In the genomic region with DNA sequence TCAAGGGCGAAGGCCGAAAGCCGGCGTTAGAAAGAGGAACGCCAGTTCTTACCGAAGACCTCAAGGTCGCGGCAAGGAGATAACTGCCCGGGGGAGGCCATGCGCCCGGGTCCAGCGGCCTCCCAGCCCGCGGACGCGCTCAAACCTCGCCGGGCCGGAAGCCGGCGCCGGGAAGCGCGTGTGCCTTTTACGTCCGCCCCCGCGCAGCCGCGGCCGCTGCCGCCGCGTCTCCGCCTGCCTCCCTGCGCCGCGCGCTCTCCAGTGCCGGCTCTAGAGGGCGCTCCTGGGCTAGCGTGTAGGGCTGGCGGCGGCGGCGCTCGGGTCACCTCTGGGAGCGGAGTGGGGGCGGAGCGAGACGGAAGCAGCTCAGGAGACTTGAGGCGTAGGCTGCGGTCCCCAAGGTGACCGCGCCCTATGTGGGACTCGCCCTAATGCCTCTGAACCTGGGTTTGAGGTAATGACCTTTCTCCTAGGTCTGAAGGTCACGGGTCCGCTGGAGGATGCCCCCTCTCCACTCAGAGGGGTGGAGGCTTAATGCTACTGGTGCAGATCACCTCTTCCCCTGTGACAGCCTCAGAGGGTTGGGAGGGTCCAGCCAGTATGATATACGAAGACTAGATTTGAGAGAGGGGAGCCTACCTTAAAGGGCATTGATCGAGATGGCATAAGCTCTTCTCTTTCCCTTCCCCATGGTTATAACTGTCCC, we compare ENCODE assay signal across 1 cellular context.
A peak's percentile ranks its signal among the peaks of the same experiment; 100 is the strongest.
TF ChIP-seq lines count a peak whose summit lies in the region.

No MANE protein-coding gene starts in this region.

TF ChIP-seq in HepG2, 621 proteins besides CTCF, POLR2A, EP300 and RAD21 (continued from another document and continues in another):
- TF ChIP-seq, protein P1, sequence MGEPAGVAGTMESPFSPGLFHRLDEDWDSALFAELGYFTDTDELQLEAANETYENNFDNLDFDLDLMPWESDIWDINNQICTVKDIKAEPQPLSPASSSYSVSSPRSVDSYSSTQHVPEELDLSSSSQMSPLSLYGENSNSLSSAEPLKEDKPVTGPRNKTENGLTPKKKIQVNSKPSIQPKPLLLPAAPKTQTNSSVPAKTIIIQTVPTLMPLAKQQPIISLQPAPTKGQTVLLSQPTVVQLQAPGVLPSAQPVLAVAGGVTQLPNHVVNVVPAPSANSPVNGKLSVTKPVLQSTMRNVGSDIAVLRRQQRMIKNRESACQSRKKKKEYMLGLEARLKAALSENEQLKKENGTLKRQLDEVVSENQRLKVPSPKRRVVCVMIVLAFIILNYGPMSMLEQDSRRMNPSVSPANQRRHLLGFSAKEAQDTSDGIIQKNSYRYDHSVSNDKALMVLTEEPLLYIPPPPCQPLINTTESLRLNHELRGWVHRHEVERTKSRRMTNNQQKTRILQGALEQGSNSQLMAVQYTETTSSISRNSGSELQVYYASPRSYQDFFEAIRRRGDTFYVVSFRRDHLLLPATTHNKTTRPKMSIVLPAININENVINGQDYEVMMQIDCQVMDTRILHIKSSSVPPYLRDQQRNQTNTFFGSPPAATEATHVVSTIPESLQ (CRISPR knock-in tag; conservative IDR thresholded peaks at IDR 0.05) = no peak
- TF ChIP-seq ZNF335 (CRISPR knock-in tag; IDR thresholded peaks at IDR 0.05) (no peak), FLYWCH1 (CRISPR knock-in tag; IDR thresholded peaks at IDR 0.05) (no peak), GABPB1 (CRISPR knock-in tag; IDR thresholded peaks at IDR 0.05) (peak; percentile 83), RERE (CRISPR knock-in tag; IDR thresholded peaks at IDR 0.05; ENCODE audit: low read depth) (no peak), RXRA (CRISPR knock-in tag; IDR thresholded peaks at IDR 0.05) (0 out of 2 replicates have a peak, but pooled peaks have one; percentile 22), SOX6 (IDR thresholded peaks at IDR 0.05) (no peak), SOX6 (CRISPR knock-in tag; IDR thresholded peaks at IDR 0.05) (0 out of 2 replicates have a peak, but pooled peaks have one; percentile 17), ARID4A (CRISPR knock-in tag; IDR thresholded peaks at IDR 0.05; ENCODE audit: borderline replicate concordance) (peak; percentile 38; the same call in 1 of the 2 replicates), ZSCAN25 (CRISPR knock-in tag; IDR thresholded peaks at IDR 0.05) (no peak), ZNF776 (CRISPR knock-in tag; IDR thresholded peaks at IDR 0.05) (no peak), ZBTB40 (IDR thresholded peaks at IDR 0.05) (no peak), ZBTB40 (CRISPR knock-in tag; IDR thresholded peaks at IDR 0.05) (no peak), STAG1 (CRISPR knock-in tag; IDR thresholded peaks at IDR 0.05) (peak; percentile 66), PHF20 (CRISPR knock-in tag; IDR thresholded peaks at IDR 0.05) (no peak; the same call in 1 of the 2 replicates), ZBTB38 (CRISPR knock-in tag; IDR thresholded peaks at IDR 0.05) (peak; percentile 48; the same call in 1 of the 2 replicates), SIN3B (IDR thresholded peaks at IDR 0.05; ENCODE audit: low read length) (no peak), MYC (CRISPR knock-in tag; IDR thresholded peaks at IDR 0.05; ENCODE audit: borderline replicate concordance) (peak; percentile 56), ESRRA (CRISPR knock-in tag; IDR thresholded peaks at IDR 0.05; ENCODE audit: low read depth) (peak; percentile 85), SCMH1 (CRISPR knock-in tag; IDR thresholded peaks at IDR 0.05; ENCODE audit: borderline replicate concordance) (no peak), MEIS2 (CRISPR knock-in tag; IDR thresholded peaks at IDR 0.05) (0 out of 2 replicates have a peak, but pooled peaks have one; percentile 17), CREB1 (IDR thresholded peaks at IDR 0.05) (peak; percentile 37; the same call in 1 of the 2 replicates), CREB1 (CRISPR knock-in tag; IDR thresholded peaks at IDR 0.05) (no peak), ZNF326 (CRISPR knock-in tag; IDR thresholded peaks at IDR 0.05; ENCODE audit: borderline replicate concordance) (no peak)
- TF ChIP-seq, protein P2, sequence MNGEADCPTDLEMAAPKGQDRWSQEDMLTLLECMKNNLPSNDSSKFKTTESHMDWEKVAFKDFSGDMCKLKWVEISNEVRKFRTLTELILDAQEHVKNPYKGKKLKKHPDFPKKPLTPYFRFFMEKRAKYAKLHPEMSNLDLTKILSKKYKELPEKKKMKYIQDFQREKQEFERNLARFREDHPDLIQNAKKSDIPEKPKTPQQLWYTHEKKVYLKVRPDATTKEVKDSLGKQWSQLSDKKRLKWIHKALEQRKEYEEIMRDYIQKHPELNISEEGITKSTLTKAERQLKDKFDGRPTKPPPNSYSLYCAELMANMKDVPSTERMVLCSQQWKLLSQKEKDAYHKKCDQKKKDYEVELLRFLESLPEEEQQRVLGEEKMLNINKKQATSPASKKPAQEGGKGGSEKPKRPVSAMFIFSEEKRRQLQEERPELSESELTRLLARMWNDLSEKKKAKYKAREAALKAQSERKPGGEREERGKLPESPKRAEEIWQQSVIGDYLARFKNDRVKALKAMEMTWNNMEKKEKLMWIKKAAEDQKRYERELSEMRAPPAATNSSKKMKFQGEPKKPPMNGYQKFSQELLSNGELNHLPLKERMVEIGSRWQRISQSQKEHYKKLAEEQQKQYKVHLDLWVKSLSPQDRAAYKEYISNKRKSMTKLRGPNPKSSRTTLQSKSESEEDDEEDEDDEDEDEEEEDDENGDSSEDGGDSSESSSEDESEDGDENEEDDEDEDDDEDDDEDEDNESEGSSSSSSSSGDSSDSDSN (CRISPR knock-in tag; IDR thresholded peaks at IDR 0.05) = peak; percentile 48; the same call in 1 of the 2 replicates
- TF ChIP-seq, protein P3, sequence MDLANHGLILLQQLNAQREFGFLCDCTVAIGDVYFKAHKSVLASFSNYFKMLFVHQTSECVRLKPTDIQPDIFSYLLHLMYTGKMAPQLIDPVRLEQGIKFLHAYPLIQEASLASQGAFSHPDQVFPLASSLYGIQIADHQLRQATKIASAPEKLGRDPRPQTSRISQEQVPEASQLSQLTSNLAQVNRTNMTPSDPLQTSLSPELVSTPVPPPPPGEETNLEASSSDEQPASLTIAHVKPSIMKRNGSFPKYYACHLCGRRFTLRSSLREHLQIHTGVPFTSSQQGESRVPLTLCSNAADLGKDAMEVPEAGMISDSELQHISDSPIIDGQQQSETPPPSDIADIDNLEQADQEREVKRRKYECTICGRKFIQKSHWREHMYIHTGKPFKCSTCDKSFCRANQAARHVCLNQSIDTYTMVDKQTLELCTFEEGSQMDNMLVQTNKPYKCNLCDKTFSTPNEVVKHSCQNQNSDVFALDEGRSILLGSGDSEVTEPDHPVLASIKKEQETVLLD (CRISPR knock-in tag; IDR thresholded peaks at IDR 0.05; ENCODE audit: low read depth) = peak; percentile 22; the same call in 1 of the 2 replicates
